23 cellular contexts compared by ENCODE assay signal in the genomic region with DNA sequence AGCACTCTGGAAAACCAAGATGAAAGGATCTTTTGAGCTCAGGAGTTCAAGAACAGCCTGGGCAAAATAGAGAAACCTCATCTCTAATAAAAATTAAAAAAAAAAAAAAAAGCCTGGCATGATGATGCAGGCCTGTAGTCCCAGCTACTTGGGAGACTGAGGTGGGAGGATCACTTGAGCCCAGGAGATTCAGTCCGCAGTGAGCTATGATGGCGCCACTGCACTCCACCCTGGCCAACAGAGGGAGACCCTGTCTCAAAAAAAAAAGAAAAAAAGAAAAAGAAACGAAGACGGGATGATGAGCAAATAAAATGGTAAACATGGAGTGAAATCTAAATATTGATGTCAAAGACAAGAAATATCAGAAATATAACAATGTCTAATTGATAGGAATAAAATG. TPM values are rescaled to one million over a fixed set of nuclear protein-coding genes. Genes with fewer than 3 reads are reported as not detected.
A peak's percentile ranks its signal among the peaks of the same experiment; 100 is the strongest.
DNase-seq lines count a peak whose midpoint lies in the region; ATAC-seq and TF ChIP-seq lines count a peak whose summit lies in the region.
"Had no signal": no experiment of that assay in that cellular context is flagged by ENCODE, and none has a peak within 500 bp of the region (broad histone marks: within the 10 kb centered on the region; RNA-seq: fewer than 3 reads in every experiment).

No MANE protein-coding gene starts in this region.

- H3K36me3 Mint-ChIP-seq in central memory CD8-positive, alpha-beta T cell (ENCODE audit: insufficient read depth) = peaks cover 11% of the 10 kb centered on the region
- H3K36me3 Mint-ChIP-seq in immature natural killer cell (peaks cover 0 to 8% (median 0%) of the 10 kb centered on the region in 3 donors), T-cell (peaks cover 10% of the 10 kb centered on the region)
- H3K36me3 Mint-ChIP-seq in naive thymus-derived CD8-positive, alpha-beta T cell = peaks cover 0 to 1% (median 0%) of the 10 kb centered on the region in 3 donors

- peaks cover 61% of the 10 kb centered on the region for H3K4me1 Mint-ChIP-seq in central memory CD8-positive, alpha-beta T cell
- H3K4me1 Mint-ChIP-seq in immature natural killer cell (peaks cover 80 to 90% of the 10 kb centered on the region in 2 donors), T-cell (peaks cover 66 to 74% (median 69%) of the 10 kb centered on the region in 3 donors)
- H3K4me1 Mint-ChIP-seq in naive thymus-derived CD8-positive, alpha-beta T cell = peaks cover 19 to 63% (median 42%) of the 10 kb centered on the region in 4 donors

- H3K27ac Mint-ChIP-seq in central memory CD8-positive, alpha-beta T cell (ENCODE audit: low read depth) = peak overlapping the region; percentile 96
- H3K27ac Mint-ChIP-seq in immature natural killer cell (peak overlapping the region; percentile 42 to 96 (median 92)), T-cell (peak overlapping the region in 1 of 2 donors; percentile 70)
- peak overlapping the region in 1 of 10 donors; percentile 53 for H3K27ac Mint-ChIP-seq in naive thymus-derived CD8-positive, alpha-beta T cell
- H3K27ac Mint-ChIP-seq: B cell had no signal

- TF ChIP-seq CTCF in sigmoid colon (IDR thresholded peaks at IDR 0.05) = no peak

- no peak overlapping the region for H3K4me3 ChIP-seq in sigmoid colon
- H3K4me3 ChIP-seq: A549, SJSA1 had no signal

- intact Hi-C loops in sigmoid colon (cut with DNase I) = no loop called here

- no peak for ATAC-seq in central memory CD8-positive, alpha-beta T cell (replicated peaks; ENCODE audit: extremely low read depth, poor library complexity, severe bottlenecking)
- no peak for ATAC-seq in T-cell (replicated peaks in 1 of 4)
- no peak for ATAC-seq in naive thymus-derived CD8-positive, alpha-beta T cell
- ATAC-seq: A549, Right ventricle myocardium inferior had no signal

- H3K4me1 ChIP-seq in sigmoid colon = peaks cover 0 to 93% (median 88%) of the 10 kb centered on the region in 4 donors

- WGBS in sigmoid colon, 2 donors = 95% methylated on average over 4 of the region's 4 CpGs

- peak overlapping the region; percentile 31 to 98 (median 80) for H3K27ac ChIP-seq in sigmoid colon
- H3K27ac ChIP-seq: A549, HL-60, KMS-11, SJSA1 had no signal

- TF ChIP-seq POLR2A in sigmoid colon (IDR thresholded peaks at IDR 0.05) = no peak

- H3K9me3 ChIP-seq in sigmoid colon = no peaks in the 10 kb centered on the region
- H3K9me3 ChIP-seq: A549, SJSA1 had no signal

- no peaks in the 10 kb centered on the region for H3K27me3 ChIP-seq in sigmoid colon
- H3K27me3 ChIP-seq: SJSA1 had no signal

- no peak overlapping the region for H3K4me3 Mint-ChIP-seq in central memory CD8-positive, alpha-beta T cell
- no peak overlapping the region for H3K4me3 Mint-ChIP-seq in immature natural killer cell
- H3K4me3 Mint-ChIP-seq in T-cell = no peak overlapping the region
- H3K4me3 Mint-ChIP-seq in naive thymus-derived CD8-positive, alpha-beta T cell = no peak overlapping the region
- H3K4me3 Mint-ChIP-seq: B cell, CD14-positive monocyte, H9 had no signal

- no peak for DNase-seq in HEK293T (ENCODE audit: extremely low spot score)
- no peak for DNase-seq in central memory CD8-positive, alpha-beta T cell (ENCODE audit: low spot score in 2 of 2)
- DNase-seq in immature natural killer cell = no peak
- DNase-seq in sigmoid colon = no peak
- DNase-seq in NCI-H2107 treated with DMSO at 0.1 percent for 48 hours (lab: John Stamatoyannopoulos, UW; ENCODE audit: unreplicated experiment) = no peak
- no peak for DNase-seq in stimulated activated CD4-positive, alpha-beta T cell treated with anti-CD3 and anti-CD28 coated beads, Interleukin-12 subunit alpha, Interleukin-12 subunit beta, amount 100 ng/mL, for 4 hours
- no peak for DNase-seq in T-cell
- no peak for DNase-seq in naive thymus-derived CD8-positive, alpha-beta T cell
- DNase-seq: DMS79 treated with DMSO at 0.1 percent for 48 hours, H9, NCI-H1105, NCI-H1694, NCI-H2081, NCI-H2171 treated with DMSO at 0.1 percent for 48 hours, NCI-H524 treated with DMSO at 0.1 percent for 48 hours, NCI-H82 had no signal

- POLR2A ChIA-PET in HEK293T (lab: Yijun Ruan, JAX) = interaction anchor here (0.6 kb wide), 1 partner anchor 147 kb away, joined by 3 read pairs; no protein-coding TSS in a partner anchor
- POLR2A ChIA-PET in T-cell (lab: Charles Lee) = interaction anchor here (0.6 to 0.7 kb wide), 3 partner anchors 29 to 198 kb away, joined by 5 to 9 read pairs (median 6); no protein-coding TSS in a partner anchor
- POLR2A ChIA-PET in naive thymus-derived CD8-positive, alpha-beta T cell (lab: Charles Lee) = no interaction called here

- H3K27me3 Mint-ChIP-seq in central memory CD8-positive, alpha-beta T cell = no peaks in the 10 kb centered on the region
- H3K27me3 Mint-ChIP-seq in immature natural killer cell (ENCODE audit: low read depth in 3 of 3) (peaks cover 0 to 6% (median 2%) of the 10 kb centered on the region in 3 donors), T-cell (no peaks in the 10 kb centered on the region)
- H3K27me3 Mint-ChIP-seq in naive thymus-derived CD8-positive, alpha-beta T cell = no peaks in the 10 kb centered on the region
- H3K27me3 Mint-ChIP-seq: B cell had no signal

- no peak for TF ChIP-seq EP300 in sigmoid colon (IDR thresholded peaks at IDR 0.05)

- CTCF ChIA-PET in HEK293T (lab: Yijun Ruan, JAX) (no interaction called here), T-cell (lab: Charles Lee) (no interaction called here)

- no peaks in the 10 kb centered on the region for H3K9me3 Mint-ChIP-seq in central memory CD8-positive, alpha-beta T cell
- H3K9me3 Mint-ChIP-seq in immature natural killer cell (no peaks in the 10 kb centered on the region), T-cell (no peaks in the 10 kb centered on the region)
- no peaks in the 10 kb centered on the region for H3K9me3 Mint-ChIP-seq in naive thymus-derived CD8-positive, alpha-beta T cell
- H3K9me3 Mint-ChIP-seq: CD14-positive monocyte, H9 had no signal

- no peaks in the 10 kb centered on the region for H3K36me3 ChIP-seq in sigmoid colon

TF ChIP-seq in HEK293T, 16 proteins besides CTCF, POLR2A, EP300 and RAD21:
- TF ChIP-seq SUZ12 (IDR thresholded peaks at IDR 0.05) (no peak), ZNF384 (IDR thresholded peaks at IDR 0.05) (peak; percentile 56)

RNA-seq across cellular contexts. Expression of gene ATP2B4, which starts 31.6 kb away (rescaled TPM):
- polyA plus RNA-seq in immature natural killer cell (10 to 100 TPM; 24.5 to 63.1 (median 36.8) TPM), sigmoid colon (10 to 100 TPM in 1 of 3 donors, 1 to 10 TPM in 2; 1.6 to 34.5 (median 4.2) TPM)
- total RNA-seq in sigmoid colon (100 to 1,000 TPM; 229 to 595 (median 347) TPM), T-cell (10 to 100 TPM; 45.5 to 93.1 (median 84.9) TPM)
- total RNA-seq in naive thymus-derived CD8-positive, alpha-beta T cell = 10 to 100 TPM; 46.8 to 49.5 TPM
- 10 to 100 TPM in 1 of 3 donors, 1 to 10 TPM in 2; 4.3 to 17.4 (median 5.3) TPM for polyA plus RNA-seq in naive thymus-derived CD8-positive, alpha-beta T cell
